In genomic region chr17:40323731-40324650, GRCh38 we compare ENCODE assay signal across 8 cellular contexts. TPM values are rescaled to one million over a fixed set of nuclear protein-coding genes. Genes with fewer than 3 reads are reported as not detected.
A peak's percentile ranks its signal among the peaks of the same experiment; 100 is the strongest.
DNase-seq lines count a peak whose midpoint lies in the region; ATAC-seq, FAIRE-seq and TF ChIP-seq lines count a peak whose summit lies in the region.

No MANE protein-coding gene starts in this region.

- H3K27ac ChIP-seq in RWPE2 (ENCODE audit: poor library complexity, severe bottlenecking) (peak overlapping the region; percentile 97), K562 (ENCODE audit: extremely low read depth, low read depth, low read length) (peak overlapping the region; percentile 20; the same call in 1 of the 3 replicates), uterus (peak overlapping the region; percentile 83 to 95)
- H3K27ac ChIP-seq in naive thymus-derived CD4-positive, alpha-beta T cell (ENCODE audit: low read depth, low read length): peak overlapping the region; percentile 96

- peaks cover 10% of the 10 kb centered on the region for H4K20me1 ChIP-seq in K562 (replicated peaks; ENCODE audit: control insufficient read depth, insufficient read depth, low read length)

- 65% methylated on average over 9 of the region's 11 CpGs for WGBS in K562 (ENCODE audit: insufficient coverage, low coverage, missing lambda C conversion rate)

- H3K27ac Mint-ChIP-seq in naive thymus-derived CD4-positive, alpha-beta T cell: peak overlapping the region; percentile 98 to 100 (median 99)

- H3K27me3 Mint-ChIP-seq in naive thymus-derived CD4-positive, alpha-beta T cell: peaks cover 0 to 9% (median 0%) of the 10 kb centered on the region in 5 donors

- intact Hi-C loops in K562 (cut with micrococcal nuclease): no loop called here
- intact Hi-C loops in naive thymus-derived CD4-positive, alpha-beta T cell (cut with micrococcal nuclease): loop anchor here (1.0 to 5.0 kb wide), 6 partner anchors 17 to 1365 kb away; partner anchors contain the start of gene EIF1 (in 1 of the 2)
- intact Hi-C loops in uterus (cut with DNase I; ENCODE audit: low total_unique reads): no loop called here

- H3K36me3 Mint-ChIP-seq in naive thymus-derived CD4-positive, alpha-beta T cell: peaks cover 0 to 21% (median 0%) of the 10 kb centered on the region in 5 donors

- in situ Hi-C loops in K562 (cut with MboI): no loop called here

- no peak for TF ChIP-seq EP300 in K562 (IDR thresholded peaks at IDR 0.05; ENCODE audit: low read length)

- CTCF ChIA-PET in K562 (lab: Yijun Ruan, JAX; ENCODE audit: low intra/inter-chr PET ratio): no interaction called here
- CTCF ChIA-PET in naive thymus-derived CD4-positive, alpha-beta T cell (lab: Charles Lee): interaction anchor here (0.6 to 5.1 kb wide), 6 partner anchors 9 to 208 kb away, joined by 3 to 26 read pairs (median 4); partner anchors contain the start of gene RARA

- peak overlapping the region; percentile 89 to 98 (median 97) for H3K4me3 Mint-ChIP-seq in naive thymus-derived CD4-positive, alpha-beta T cell

- DNase-seq in GDM1 (lab: John Stamatoyannopoulos, UW) (peak; percentile 40), RWPE2 (ENCODE audit: low spot score) (no peak), K562 (ENCODE audit: extremely low read depth in 1 of 4, low spot score in 3 of 4) (no peak), uterus (peak in 1 of 2 donors; percentile 88), hypothalamus (lab: John Stamatoyannopoulos, UW) (no peak), HuH-7 (ENCODE audit: low spot score) (no peak)
- peak in 7 of 9 donors; percentile 52 to 92 (median 60) for DNase-seq in naive thymus-derived CD4-positive, alpha-beta T cell

- no peak for ATAC-seq in RWPE2 (ENCODE audit: low read depth)
- ATAC-seq in K562: no peak
- peak; percentile 54 for ATAC-seq in naive thymus-derived CD4-positive, alpha-beta T cell
- ATAC-seq in GM18519 (IDR thresholded peaks at IDR 0.05; ENCODE audit: low FRiP score, unreplicated experiment): no peak

- no TSS peak for BruUV-seq in K562 (replicated peaks; lab: Mats Ljungman, UMichigan)

- TF ChIP-seq CTCF in RWPE2 (IDR thresholded peaks at IDR 0.05; ENCODE audit: poor library complexity, severe bottlenecking): no peak
- no peak for TF ChIP-seq CTCF in K562 (IDR thresholded peaks at IDR 0.05 in 2 of 3, conservative IDR thresholded peaks at IDR 0.05 in 1 of 3; ENCODE audit: insufficient read depth in 2 of 3, low read depth in 1 of 3, low read length in 3 of 3)
- TF ChIP-seq CTCF in uterus (IDR thresholded peaks at IDR 0.05): no peak

- H3K9me3 Mint-ChIP-seq in naive thymus-derived CD4-positive, alpha-beta T cell: peaks cover 0 to 10% (median 0%) of the 10 kb centered on the region in 11 donors

- TF ChIP-seq POLR2A in K562 (conservative IDR thresholded peaks at IDR 0.05) (no peak), uterus (IDR thresholded peaks at IDR 0.05) (no peak)

- peaks cover 94% of the 10 kb centered on the region for H3K79me2 ChIP-seq in K562 (ENCODE audit: control insufficient read depth, insufficient read depth, low read length)

- POLR2A ChIA-PET in K562 (lab: Yijun Ruan, JAX): interaction anchor here (0.5 to 1.5 kb wide), 5 partner anchors 8 to 303 kb away, joined by 3 to 10 read pairs (median 3); no protein-coding TSS in a partner anchor
- POLR2A ChIA-PET in naive thymus-derived CD4-positive, alpha-beta T cell (lab: Charles Lee): interaction anchor here (0.7 to 34.9 kb wide), 7 partner anchors 8 to 264 kb away, joined by 3 to 742 read pairs (median 3); partner anchors contain the start of gene RARA

- 0 out of 2 replicates have a peak, but pooled peaks cover 7% of the 10 kb centered on the region for H3K36me3 ChIP-seq in RWPE2 (ENCODE audit: low read depth)
- no peaks in the 10 kb centered on the region for H3K36me3 ChIP-seq in K562 (ENCODE audit: control insufficient read depth, insufficient read depth, low read length)
- H3K36me3 ChIP-seq in naive thymus-derived CD4-positive, alpha-beta T cell (ENCODE audit: control insufficient read depth in 2 of 3, insufficient read depth in 3 of 3, low read length in 3 of 3): peaks cover 0 to 1% (median 0%) of the 10 kb centered on the region in 3 experiments
- H3K36me3 ChIP-seq in uterus: no peaks in the 10 kb centered on the region

- H3K9me3 ChIP-seq in RWPE2 (ENCODE audit: severe bottlenecking) (no peaks in the 10 kb centered on the region), K562 (replicated peaks; ENCODE audit: control insufficient read depth, insufficient read depth, low read depth, low read length) (no peaks in the 10 kb centered on the region), uterus (no peaks in the 10 kb centered on the region)
- H3K9me3 ChIP-seq in naive thymus-derived CD4-positive, alpha-beta T cell (ENCODE audit: control insufficient read depth in 2 of 3, low read length in 3 of 3): no peaks in the 10 kb centered on the region

- no peak overlapping the region for H2AFZ ChIP-seq in K562 (ENCODE audit: low read depth, low read length)

- peak overlapping the region in 1 of 2 experiments; percentile 75; a peak in 1 of 4 replicates for H3K9ac ChIP-seq in K562 (ENCODE audit: insufficient read depth in 1 of 2, low read depth in 2 of 2, low read length in 2 of 2)

- FAIRE-seq in K562 (lab: Jason Lieb, UNC): no peak

- H3K27me3 ChIP-seq in RWPE2 (ENCODE audit: insufficient read depth, poor library complexity, severe bottlenecking): no peaks in the 10 kb centered on the region
- no peaks in the 10 kb centered on the region for H3K27me3 ChIP-seq in K562 (ENCODE audit: control insufficient read depth in 2 of 2, insufficient read depth in 2 of 2, low read length in 2 of 2)
- H3K27me3 ChIP-seq in naive thymus-derived CD4-positive, alpha-beta T cell (ENCODE audit: control insufficient read depth in 2 of 2, insufficient read depth in 2 of 2, low read length in 2 of 2): no peaks in the 10 kb centered on the region
- H3K27me3 ChIP-seq in uterus: no peaks in the 10 kb centered on the region

- peaks cover 60 to 100% (median 95%) of the 10 kb centered on the region in 7 donors for H3K4me1 Mint-ChIP-seq in naive thymus-derived CD4-positive, alpha-beta T cell

- H3K4me1 ChIP-seq in RWPE2 (ENCODE audit: insufficient read depth, poor library complexity, severe bottlenecking) (peaks cover 58% of the 10 kb centered on the region), K562 (replicated peaks in 1 of 2; ENCODE audit: control insufficient read depth in 2 of 2, insufficient read depth in 2 of 2, low read length in 2 of 2) (peaks cover 36 to 67% of the 10 kb centered on the region in 2 experiments), uterus (peaks cover 14 to 69% of the 10 kb centered on the region in 2 donors)
- peaks cover 78 to 89% of the 10 kb centered on the region in 2 donors for H3K4me1 ChIP-seq in naive thymus-derived CD4-positive, alpha-beta T cell (ENCODE audit: control insufficient read depth in 2 of 2, insufficient read depth in 2 of 2, low read length in 2 of 2)

- TF ChIP-seq RAD21 in K562 (CRISPR knock-in tag; conservative IDR thresholded peaks at IDR 0.05 in 1 of 2, IDR thresholded peaks at IDR 0.05 in 1 of 2): no peak

- H3K4me3 ChIP-seq in RWPE2 (ENCODE audit: severe bottlenecking): no peak overlapping the region
- no peak overlapping the region for H3K4me3 ChIP-seq in K562
- peak overlapping the region; percentile 55 for H3K4me3 ChIP-seq in naive thymus-derived CD4-positive, alpha-beta T cell (ENCODE audit: low read length)
- no peak overlapping the region for H3K4me3 ChIP-seq in uterus

- H3K9me1 ChIP-seq in K562 (ENCODE audit: control insufficient read depth, insufficient read depth, low read length): peaks cover 6% of the 10 kb centered on the region

- H3K4me2 ChIP-seq in K562 (ENCODE audit: insufficient read depth, low read length): no peak overlapping the region

RNA-seq across cellular contexts. Expression of gene RARA, which starts 15.0 kb away (rescaled TPM):
- total RNA-seq in K562 (2011; cell fraction: chromatin; rRNA removed; ENCODE audit: low replicate concordance): 7.6 and 15.2 TPM in 2 replicates
- total RNA-seq in K562 (2011; cell fraction: nucleolus; rRNA removed): 9.7 and 10.0 TPM in 2 replicates
- total RNA-seq in K562 (2011; cell fraction: nucleoplasm; rRNA removed): 5.5 and 6.0 TPM in 2 replicates
- 13.6 and 18.7 TPM in 2 replicates for total RNA-seq in K562 (2014; rRNA removed)
- total RNA-seq in K562 (2014; rRNA removed; fragmentation: Illumina TruSeq; extraction: Trizol): 5.0 and 7.5 TPM in 2 replicates
- 7.9 and 8.3 TPM in 2 replicates for total RNA-seq in K562 (2015; rRNA removed; fragmentation: Illumina TruSeq; extraction: Trizol)
- total RNA-seq in K562 (2021): 26.2 and 28.0 TPM in 2 replicates
- 2.7 and 3.5 TPM in 2 replicates for polyA plus RNA-seq in K562 (2011; rRNA removed)
- 1.4 and 4.5 TPM in 2 replicates for polyA plus RNA-seq in K562 (2011; cell fraction: cytosol; rRNA removed)
- 4.6 and 15.6 TPM in 2 replicates for polyA plus RNA-seq in K562 (2011; cell fraction: nucleus; rRNA removed)
- 16.2 and 25.9 TPM in 2 replicates for polyA plus RNA-seq in K562 (2012)
- polyA plus RNA-seq in K562 (2014; fragmentation: Illumina TruSeq; extraction: Trizol): 24.2 and 25.2 TPM in 2 replicates
- polyA plus RNA-seq in K562 (2014; fragmentation: Nextera tagmentation; extraction: Ambion mirVana): under 1 TPM; 0.10 TPM
- 12.2 and 13.0 TPM in 2 replicates for polyA plus RNA-seq in K562 (2014; rRNA removed)
- 2.8 and 4.2 TPM in 2 replicates for polyA minus RNA-seq in K562 (2011; rRNA and poly(A)+ RNA removed)
- 9.2 and 9.8 TPM in 2 replicates for polyA minus RNA-seq in K562 (2011; cell fraction: cytosol; rRNA and poly(A)+ RNA removed)
- polyA minus RNA-seq in K562 (2011; cell fraction: nucleus; rRNA and poly(A)+ RNA removed): 3.9 and 4.2 TPM in 2 replicates
- total RNA-seq in naive thymus-derived CD4-positive, alpha-beta T cell: 100 to 1,000 TPM in 1 of 5 experiments, 10 to 100 TPM in 4; 40.0 to 115 (median 43.8) TPM
- 10 to 100 TPM in 1 of 2 donors, 1 to 10 TPM in 1; 6.7 to 16.5 TPM for polyA plus RNA-seq in naive thymus-derived CD4-positive, alpha-beta T cell
- total RNA-seq in uterus: 10 to 100 TPM; 18.9 to 80.5 (median 46.3) TPM

RNA-seq across cellular contexts. Expression of gene CDC6, which starts 36.3 kb away (rescaled TPM):
- 102 and 166 TPM in 2 replicates for total RNA-seq in K562 (2011; cell fraction: chromatin; rRNA removed; ENCODE audit: low replicate concordance)
- total RNA-seq in K562 (2011; cell fraction: nucleolus; rRNA removed): 52.6 and 55.5 TPM in 2 replicates
- 82.0 and 95.0 TPM in 2 replicates for total RNA-seq in K562 (2011; cell fraction: nucleoplasm; rRNA removed)
- total RNA-seq in K562 (2014; rRNA removed) (67.4 and 78.9 TPM in 2 replicates), K562 (2014; rRNA removed; fragmentation: Illumina TruSeq; extraction: Trizol) (119 and 133 TPM in 2 replicates), K562 (2015; rRNA removed; fragmentation: Illumina TruSeq; extraction: Trizol) (110 and 112 TPM in 2 replicates), K562 (2021) (121 and 126 TPM in 2 replicates), uterus (10 to 100 TPM in 1 of 4 donors, under 1 TPM in 1, not detected in 2; 0.88 to 11.3 TPM)
- polyA plus RNA-seq in K562 (2011; rRNA removed) (63.3 and 106 TPM in 2 replicates), K562 (2014; fragmentation: Illumina TruSeq; extraction: Trizol) (141 and 150 TPM in 2 replicates), K562 (2014; fragmentation: Nextera tagmentation; extraction: Ambion mirVana) (10 to 100 TPM; 29.6 to 55.0 TPM), K562 (2014; rRNA removed) (70.5 and 73.4 TPM in 2 replicates)
- 26.5 and 34.3 TPM in 2 replicates for polyA plus RNA-seq in K562 (2011; cell fraction: cytosol; rRNA removed)
- polyA plus RNA-seq in K562 (2011; cell fraction: nucleus; rRNA removed): 33.5 and 41.3 TPM in 2 replicates
- polyA plus RNA-seq in K562 (2012): 67.6 and 73.5 TPM in 2 replicates
- 64.2 and 81.5 TPM in 2 replicates for polyA minus RNA-seq in K562 (2011; rRNA and poly(A)+ RNA removed)
- polyA minus RNA-seq in K562 (2011; cell fraction: cytosol; rRNA and poly(A)+ RNA removed): 15.9 and 41.5 TPM in 2 replicates
- 28.5 and 39.0 TPM in 2 replicates for polyA minus RNA-seq in K562 (2011; cell fraction: nucleus; rRNA and poly(A)+ RNA removed)
- total RNA-seq in naive thymus-derived CD4-positive, alpha-beta T cell: 10 to 100 TPM in 1 of 5 experiments, 1 to 10 TPM in 1, under 1 TPM in 3; 0.51 to 73.6 (median 0.85) TPM
- under 1 TPM; 0.09 to 0.24 TPM for polyA plus RNA-seq in naive thymus-derived CD4-positive, alpha-beta T cell

RNA-seq across cellular contexts. Expression of gene GJD3, which starts 40.5 kb away (rescaled TPM):
- not detected in 2 replicates for total RNA-seq in K562 (2011; cell fraction: chromatin; rRNA removed; ENCODE audit: low replicate concordance)
- total RNA-seq in K562 (2011; cell fraction: nucleolus; rRNA removed): 0.50 and 0.66 TPM in 2 replicates
- not detected in 2 replicates for total RNA-seq in K562 (2011; cell fraction: nucleoplasm; rRNA removed)
- total RNA-seq in K562 (2014; rRNA removed) (not detected in 2 replicates), K562 (2014; rRNA removed; fragmentation: Illumina TruSeq; extraction: Trizol) (not detected in 2 replicates), K562 (2015; rRNA removed; fragmentation: Illumina TruSeq; extraction: Trizol) (not detected in 2 replicates), K562 (2021) (0.38 TPM in 1 of 2 replicates, not detected in the other), uterus (1 to 10 TPM in 1 of 4 donors, under 1 TPM in 1, not detected in 2; 0.83 to 3.8 TPM)
- polyA plus RNA-seq in K562 (2011; rRNA removed) (not detected in 2 replicates), K562 (2014; fragmentation: Illumina TruSeq; extraction: Trizol) (not detected in 2 replicates), K562 (2014; fragmentation: Nextera tagmentation; extraction: Ambion mirVana) (not detected), K562 (2014; rRNA removed) (0.17 TPM in 1 of 2 replicates, not detected in the other)
- 0.24 TPM in 1 of 2 replicates, not detected in the other for polyA plus RNA-seq in K562 (2011; cell fraction: cytosol; rRNA removed)
- polyA plus RNA-seq in K562 (2011; cell fraction: nucleus; rRNA removed): not detected in 2 replicates
- 0.46 and 2.9 TPM in 2 replicates for polyA plus RNA-seq in K562 (2012)
- not detected in 2 replicates for polyA minus RNA-seq in K562 (2011; rRNA and poly(A)+ RNA removed)
- not detected in 2 replicates for polyA minus RNA-seq in K562 (2011; cell fraction: cytosol; rRNA and poly(A)+ RNA removed)
- 1.2 TPM in 1 of 2 replicates, not detected in the other for polyA minus RNA-seq in K562 (2011; cell fraction: nucleus; rRNA and poly(A)+ RNA removed)
- total RNA-seq in naive thymus-derived CD4-positive, alpha-beta T cell: under 1 TPM in 1 of 5 experiments, not detected in 4; 0.27 TPM
- not detected for polyA plus RNA-seq in naive thymus-derived CD4-positive, alpha-beta T cell

Comparison
In these comparisons a context has a peak if more than half of its experiments do, and no peak if none do; other contexts are left out.
1. DNase-seq: peak in GDM1 (single experiment) and naive thymus-derived CD4-positive, alpha-beta T cell (7 of 9); none in RWPE2 (single experiment), K562 (0 of 4), hypothalamus (0 of 51) and HuH-7 (single experiment).
2. H3K27ac ChIP-seq: peak in every context shown above with its lines; median percentile 97 in RWPE2; 96 in naive thymus-derived CD4-positive, alpha-beta T cell; 89 in uterus; 20 in K562.
3. intact Hi-C loops: an anchor here in naive thymus-derived CD4-positive, alpha-beta T cell (1.0 to 5.0 kb wide); none called in K562 and uterus.